ENCODE assay signal across 19 cellular contexts in the genomic region with DNA sequence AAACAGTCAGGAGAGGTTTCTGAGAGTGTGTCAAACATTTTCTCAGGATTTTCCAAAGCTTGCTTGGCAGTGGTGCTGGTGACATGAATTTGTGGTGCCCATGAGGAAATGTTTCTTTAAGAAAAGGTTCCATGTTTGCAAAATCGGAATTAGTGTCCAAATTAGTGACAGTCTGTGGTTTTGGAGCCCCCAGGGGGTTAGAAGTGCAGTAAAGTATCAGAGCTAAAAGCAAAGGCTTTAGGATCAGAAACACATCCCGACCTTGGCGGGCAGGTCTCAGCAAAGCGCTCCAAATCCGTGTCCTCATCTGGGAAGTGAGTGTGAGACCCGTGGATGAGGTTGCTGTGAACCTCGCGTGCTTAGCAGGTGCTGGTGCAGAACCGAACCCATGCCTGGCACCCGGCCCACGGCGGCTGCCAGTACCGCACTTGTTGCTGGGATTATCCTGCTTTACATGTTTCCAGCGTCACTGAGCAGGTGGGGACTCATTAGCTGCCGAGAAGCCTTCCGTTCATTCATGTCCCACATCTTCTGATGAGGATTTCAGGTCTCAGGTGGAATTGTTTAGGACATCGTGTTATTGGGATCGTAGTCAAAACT.
DNase-seq lines count a peak whose midpoint lies in the region; ATAC-seq, FAIRE-seq and TF ChIP-seq lines count a peak whose summit lies in the region.
"Had no signal": no experiment of that assay in that cellular context is flagged by ENCODE, and none has a peak within 500 bp of the region (broad histone marks: within the 10 kb centered on the region; RNA-seq: fewer than 3 reads in every experiment).

No MANE protein-coding gene starts in this region.

- H3K36me3 ChIP-seq in adipocyte (ENCODE audit: control insufficient read depth, insufficient read depth, low read length, severe bottlenecking): no peaks in the 10 kb centered on the region
- no peaks in the 10 kb centered on the region for H3K36me3 ChIP-seq in mesenchymal stem cell (ENCODE audit: control insufficient read depth in 1 of 2, insufficient read depth in 2 of 2, low read depth in 1 of 2, low read length in 2 of 2)
- no peaks in the 10 kb centered on the region for H3K36me3 ChIP-seq in upper lobe of right lung
- no peaks in the 10 kb centered on the region for H3K36me3 ChIP-seq in H7 (replicated peaks; ENCODE audit: control insufficient read depth, insufficient read depth, low read length)
- H3K36me3 ChIP-seq: tibial nerve had no signal

- no peak overlapping the region for H2AK5ac ChIP-seq in mesenchymal stem cell (ENCODE audit: low read length, severe bottlenecking)

- no peak overlapping the region for H3K14ac ChIP-seq in mesenchymal stem cell (ENCODE audit: low read length in 2 of 2)

- no peak overlapping the region for H2BK120ac ChIP-seq in mesenchymal stem cell (ENCODE audit: low read depth, low read length)

- H3K4ac ChIP-seq in mesenchymal stem cell (ENCODE audit: low read depth in 1 of 2, low read length in 2 of 2): no peak overlapping the region

- peak; percentile 55 for DNase-seq in activated effector memory CD4-positive, alpha-beta T cell treated with anti-CD3 and anti-CD28 coated beads, Interleukin-2, amount 50 U/mL, for 16 hours
- no peak for DNase-seq in activated effector memory CD4-positive, alpha-beta T cell treated with Interleukin-2 at 50 U/mL for 16 hours
- DNase-seq in adipocyte (ENCODE audit: low read depth): no peak
- DNase-seq in mesenchymal stem cell: no peak
- DNase-seq in upper lobe of right lung: peak; percentile 39
- no peak for DNase-seq in retina
- no peak for DNase-seq in frontal cortex (ENCODE audit: low spot score in 2 of 2)
- no peak for DNase-seq in H7
- DNase-seq: activated naive CD8-positive, alpha-beta T cell treated with anti-CD3 and anti-CD28 coated beads for 36 hours; central memory CD4-positive, alpha-beta T cell; foreskin melanocyte; HCEC 1CT; mammary epithelial cell; NCI-H2107; stimulated activated CD4-positive, alpha-beta T cell treated with anti-CD3 and anti-CD28 coated beads, Interleukin-4, amount 100 ng/mL, for 1 hour had no signal

- no peak overlapping the region for H2BK5ac ChIP-seq in mesenchymal stem cell (ENCODE audit: low read depth, low read length, poor library complexity, severe bottlenecking)

- H4K8ac ChIP-seq in mesenchymal stem cell (ENCODE audit: low read length): no peak overlapping the region

- H3K4me2 ChIP-seq in mesenchymal stem cell (ENCODE audit: low read length, poor library complexity, severe bottlenecking): no peak overlapping the region

- H3K4me1 ChIP-seq in adipocyte (ENCODE audit: control insufficient read depth, insufficient read depth, low read length) (peaks cover 29% of the 10 kb centered on the region), mesenchymal stem cell (ENCODE audit: control insufficient read depth, insufficient read depth, low read depth, low read length) (peaks cover 15% of the 10 kb centered on the region), upper lobe of right lung (no peaks in the 10 kb centered on the region)

- 88% methylated on average over 18 of the region's 18 CpGs for WGBS in mesenchymal stem cell

- H3K9ac ChIP-seq in adipocyte (ENCODE audit: low read length) (peak overlapping the region; percentile 3), mesenchymal stem cell (ENCODE audit: low read length) (no peak overlapping the region)

- no peak overlapping the region for H3K23ac ChIP-seq in mesenchymal stem cell (ENCODE audit: low read length in 2 of 2)

- no peak overlapping the region for H2AFZ ChIP-seq in mesenchymal stem cell (ENCODE audit: low read depth, low read length)

- peak overlapping the region; percentile 8 to 47 for H2BK12ac ChIP-seq in mesenchymal stem cell (ENCODE audit: low read length in 2 of 2)

- H3K27ac ChIP-seq in mesenchymal stem cell (ENCODE audit: low read length, poor library complexity, severe bottlenecking): no peak overlapping the region
- no peak overlapping the region for H3K27ac ChIP-seq in upper lobe of right lung

- H4K91ac ChIP-seq in mesenchymal stem cell (ENCODE audit: low read length): no peak overlapping the region

- FAIRE-seq in frontal cortex (lab: Jason Lieb, UNC): no peak
- FAIRE-seq: G401.6, GM12891 had no signal

- H3K4me3 ChIP-seq in adipocyte (ENCODE audit: low read length): no peak overlapping the region
- no peak overlapping the region for H3K4me3 ChIP-seq in mesenchymal stem cell (ENCODE audit: insufficient read depth in 1 of 2, low read depth in 1 of 2, low read length in 2 of 2)
- no peak overlapping the region for H3K4me3 ChIP-seq in upper lobe of right lung
- no peak overlapping the region for H3K4me3 ChIP-seq in H7 (ENCODE audit: insufficient read depth, low read depth, low read length)
- H3K4me3 ChIP-seq: tibial nerve had no signal

- H3K79me1 ChIP-seq in mesenchymal stem cell (replicated peaks; ENCODE audit: low read length, poor library complexity, severe bottlenecking): no peaks in the 10 kb centered on the region

- ATAC-seq in upper lobe of right lung: no peak
- ATAC-seq: WTC11 had no signal

- H3K18ac ChIP-seq in mesenchymal stem cell (ENCODE audit: low read depth in 1 of 2, low read length in 2 of 2): no peak overlapping the region

- no peak overlapping the region for H2BK15ac ChIP-seq in mesenchymal stem cell (ENCODE audit: low read depth, poor library complexity, severe bottlenecking)

- intact Hi-C loops in upper lobe of right lung (cut with DNase I): no loop called here

- TF ChIP-seq CTCF in upper lobe of right lung (IDR thresholded peaks at IDR 0.05): no peak

- H3K9me3 ChIP-seq in adipocyte (ENCODE audit: control insufficient read depth, low read length) (peaks cover 14% of the 10 kb centered on the region), mesenchymal stem cell (ENCODE audit: control insufficient read depth, low read length) (peaks cover 13% of the 10 kb centered on the region), upper lobe of right lung (no peaks in the 10 kb centered on the region)

- H3K27me3 ChIP-seq in adipocyte (replicated peaks; ENCODE audit: control insufficient read depth, insufficient read depth, low read length) (peaks cover 10% of the 10 kb centered on the region), mesenchymal stem cell (ENCODE audit: control insufficient read depth in 1 of 2, insufficient read depth in 1 of 2, low read length in 2 of 2) (peaks cover 0 to 7% of the 10 kb centered on the region in 2 experiments), upper lobe of right lung (no peaks in the 10 kb centered on the region), H7 (ENCODE audit: control insufficient read depth, insufficient read depth, low read length) (no peaks in the 10 kb centered on the region)
- H3K27me3 ChIP-seq: tibial nerve had no signal

Comparison
In these comparisons a context has a peak if more than half of its experiments do, and no peak if none do; other contexts are left out.
1. DNase-seq: peak in activated effector memory CD4-positive, alpha-beta T cell treated with anti-CD3 and anti-CD28 coated beads, Interleukin-2, amount 50 U/mL, for 16 hours (single experiment) and upper lobe of right lung (single experiment); none in activated effector memory CD4-positive, alpha-beta T cell treated with Interleukin-2 at 50 U/mL for 16 hours (single experiment), adipocyte (single experiment), mesenchymal stem cell (single experiment), retina (single experiment), frontal cortex (0 of 2) and H7 (single experiment).